20 cellular contexts compared by ENCODE assay signal in genomic region chr18:59706499-59706898, GRCh38. TPM values are rescaled to one million over a fixed set of nuclear protein-coding genes. Genes with fewer than 3 reads are reported as not detected.
DNase-seq lines count a peak whose midpoint lies in the region; ATAC-seq, FAIRE-seq and TF ChIP-seq lines count a peak whose summit lies in the region.
"Had no signal": no experiment of that assay in that cellular context is flagged by ENCODE, and none has a peak within 500 bp of the region (broad histone marks: within the 10 kb centered on the region; RNA-seq: fewer than 3 reads in every experiment).

No MANE protein-coding gene starts in this region.

- dilution Hi-C loops in keratinocyte (cut with MboI; ENCODE audit: extremely low pct_ligation_motif_present, low sequenced_read_pairs) = no loop called here

- no peak overlapping the region for H3K27ac ChIP-seq in right cardiac atrium (ENCODE audit: low read length)
- H3K27ac ChIP-seq in WERI-Rb-1 = no peak overlapping the region
- H3K27ac ChIP-seq in keratinocyte (ENCODE audit: control insufficient read depth, insufficient read depth, low read length) = no peak overlapping the region
- H3K27ac ChIP-seq: C4-2B, Peyer's patch, SJSA1 had no signal

- no peaks in the 10 kb centered on the region for H3K79me2 ChIP-seq in keratinocyte (ENCODE audit: control insufficient read depth, insufficient read depth, low read length)

- H3K9me1 ChIP-seq in keratinocyte (ENCODE audit: control insufficient read depth, extremely low read depth, insufficient read depth, low read length) = peaks cover 3% of the 10 kb centered on the region

- H3K9ac ChIP-seq in keratinocyte (ENCODE audit: control insufficient read depth, extremely low read depth, insufficient read depth, low read length) = peak overlapping the region; percentile 16

- intact Hi-C loops in cardiac septum (cut with DNase I) (no loop called here), right cardiac atrium (cut with DNase I) (no loop called here)

- DNase-seq in cardiac septum (ENCODE audit: low spot score) = peak; percentile 26
- DNase-seq in right cardiac atrium = no peak
- peak; percentile 76 for DNase-seq in WERI-Rb-1
- DNase-seq in keratinocyte (ENCODE audit: low read depth, low spot score) = no peak
- DNase-seq in HUDEP-2 (lab: John Stamatoyannopoulos, UW; ENCODE audit: unreplicated experiment in 76 of 76) = no peak
- no peak for DNase-seq in globus pallidus (ENCODE audit: low spot score)
- DNase-seq in middle frontal gyrus (ENCODE audit: extremely low spot score, low spot score) = no peak
- DNase-seq: CD8-positive, alpha-beta memory T cell; GF-D8; KG1; NCI-H1105; NCI-H2029 treated with DMSO at 0.1 percent for 48 hours; NCI-H226; NCI-H774; Peyer's patch had no signal

- TF ChIP-seq CTCF in WERI-Rb-1 (IDR thresholded peaks at IDR 0.05; ENCODE audit: low read depth, low read length) (no peak), keratinocyte (optimal IDR thresholded peaks at IDR 0.05 in 1 of 3, IDR thresholded peaks at IDR 0.05 in 1 of 3, conservative IDR thresholded peaks at IDR 0.05 in 1 of 3; ENCODE audit: extremely low read depth in 1 of 3, insufficient read depth in 2 of 3, low read length in 3 of 3) (no peak)

- H3K4me3 ChIP-seq in right cardiac atrium (ENCODE audit: low read length) (no peak overlapping the region), WERI-Rb-1 (ENCODE audit: low read depth, low read length) (no peak overlapping the region), keratinocyte (ENCODE audit: control insufficient read depth in 2 of 3, extremely low read depth in 1 of 3, insufficient read depth in 2 of 3, low read depth in 1 of 3, low read length in 3 of 3) (no peak overlapping the region)
- H3K4me3 ChIP-seq: Peyer's patch, SJSA1 had no signal

- H3K4me1 ChIP-seq in right cardiac atrium (ENCODE audit: control insufficient read depth, insufficient read depth, low read length) = no peaks in the 10 kb centered on the region
- H3K4me1 ChIP-seq in keratinocyte (ENCODE audit: control insufficient read depth, extremely low read depth, insufficient read depth, low read length) = peaks cover 31% of the 10 kb centered on the region
- H3K4me1 ChIP-seq: Peyer's patch, SJSA1 had no signal

- FAIRE-seq in keratinocyte (lab: Jason Lieb, UNC) = peak; percentile 59
- FAIRE-seq: GM19239, H54, HepG2 had no signal

- ATAC-seq in right cardiac atrium = no peak
- ATAC-seq: HepG2 had no signal

- H3K27me3 ChIP-seq in right cardiac atrium (ENCODE audit: control insufficient read depth, insufficient read depth) = no peaks in the 10 kb centered on the region
- no peaks in the 10 kb centered on the region for H3K27me3 ChIP-seq in WERI-Rb-1 (ENCODE audit: insufficient read depth, low read depth, severe bottlenecking)
- H3K27me3 ChIP-seq in keratinocyte (ENCODE audit: control insufficient read depth, extremely low read depth, insufficient read depth, low read length) = no peaks in the 10 kb centered on the region
- H3K27me3 ChIP-seq: Peyer's patch, SJSA1 had no signal

- H3K36me3 ChIP-seq in WERI-Rb-1 (no peaks in the 10 kb centered on the region), keratinocyte (ENCODE audit: control insufficient read depth in 2 of 2, extremely low read depth in 1 of 2, insufficient read depth in 2 of 2, low read length in 2 of 2) (no peaks in the 10 kb centered on the region)
- H3K36me3 ChIP-seq: Peyer's patch, SJSA1 had no signal

- H3K9me3 ChIP-seq in right cardiac atrium (ENCODE audit: control insufficient read depth, low read length) = no peaks in the 10 kb centered on the region
- no peaks in the 10 kb centered on the region for H3K9me3 ChIP-seq in WERI-Rb-1 (ENCODE audit: severe bottlenecking)
- no peaks in the 10 kb centered on the region for H3K9me3 ChIP-seq in keratinocyte (ENCODE audit: control insufficient read depth, low read depth, low read length)
- H3K9me3 ChIP-seq: Peyer's patch, SJSA1 had no signal

- H2AFZ ChIP-seq in keratinocyte (ENCODE audit: control insufficient read depth, low read length) = peak overlapping the region; percentile 84

- H3K4me2 ChIP-seq in keratinocyte (ENCODE audit: control insufficient read depth, extremely low read depth, insufficient read depth, low read depth, low read length) = peak overlapping the region; percentile 57

- no peaks in the 10 kb centered on the region for H4K20me1 ChIP-seq in keratinocyte (ENCODE audit: control insufficient read depth, extremely low read depth, insufficient read depth, low read length)

- 56% methylated on average over 5 of the region's 5 CpGs for WGBS in right cardiac atrium

RNA-seq across cellular contexts. Expression of gene CCBE1, which starts 9.3 kb away (rescaled TPM):
- 0.05 TPM for total RNA-seq in cardiac septum
- 1 to 10 TPM in 3 of 4 donors, under 1 TPM in 1; 0.78 to 3.5 (median 1.9) TPM for total RNA-seq in right cardiac atrium
- 0.48 TPM for polyA plus RNA-seq in right cardiac atrium
- 12.9 to 26.6 TPM (median 20.1 TPM) in 3 replicates for polyA plus RNA-seq in keratinocyte
- 0.74 TPM for polyA plus RNA-seq in keratinocyte (2011; ENCODE audit: low read depth)
- polyA plus RNA-seq in keratinocyte (2011; cell fraction: cytosol; rRNA removed) = 6.8 and 9.6 TPM in 2 replicates
- polyA plus RNA-seq in keratinocyte (2011; cell fraction: nucleus; rRNA removed) = 14.8 and 15.8 TPM in 2 replicates
- polyA plus RNA-seq in keratinocyte (2012; ENCODE audit: low replicate concordance) = 2.0 and 22.9 TPM in 2 replicates
- polyA minus RNA-seq in keratinocyte = 16.6 to 28.4 TPM (median 25.3 TPM) in 3 replicates
- polyA minus RNA-seq in keratinocyte (2011; cell fraction: cytosol; rRNA and poly(A)+ RNA removed) = 4.8 TPM
- 5.8 and 21.3 TPM in 2 replicates for polyA minus RNA-seq in keratinocyte (2011; cell fraction: nucleus; rRNA and poly(A)+ RNA removed)
- total RNA-seq: CD8-positive, alpha-beta memory T cell; HepG2 had no signal
- polyA plus RNA-seq: CD8-positive, alpha-beta memory T cell; HepG2 had no signal

Comparison
In these comparisons a context has a peak if more than half of its experiments do, and no peak if none do; other contexts are left out.
1. DNase-seq: peak in cardiac septum (single experiment) and WERI-Rb-1 (single experiment); none in right cardiac atrium (0 of 3), keratinocyte (single experiment), HUDEP-2 (0 of 76), globus pallidus (single experiment) and middle frontal gyrus (single experiment).